In genomic region chr6:128863983-128864382, GRCh38 we compare ENCODE assay signal across 2 cellular contexts.
TF ChIP-seq lines count a peak whose summit lies in the region.

No MANE protein-coding gene starts in this region.

TF ChIP-seq in HepG2, 621 proteins besides CTCF, POLR2A, EP300 and RAD21:
- TF ChIP-seq NFYC (CRISPR knock-in tag; IDR thresholded peaks at IDR 0.05) (no peak), MAFF (IDR thresholded peaks at IDR 0.05; ENCODE audit: low read depth, low read length) (peak; percentile 59; the same call in 1 of the 2 replicates), MAFK (conservative IDR thresholded peaks at IDR 0.05 in 1 of 2, IDR thresholded peaks at IDR 0.05 in 1 of 2; ENCODE audit: low read length in 2 of 2) (peak; percentile 74 to 78)

TF ChIP-seq in IMR-90, 13 proteins besides CTCF, POLR2A, EP300 and RAD21:
- TF ChIP-seq MAFK (IDR thresholded peaks at IDR 0.05; ENCODE audit: low read depth, low read length) = peak; percentile 40; the same call in 1 of the 2 replicates
- no peak for TF ChIP-seq MAZ (IDR thresholded peaks at IDR 0.05; ENCODE audit: borderline replicate concordance, low read depth, low read length)
- no peak for TF ChIP-seq MXI1 (IDR thresholded peaks at IDR 0.05; ENCODE audit: borderline replicate concordance, low read depth, low read length)
